30 cellular contexts compared by ENCODE assay signal in the genomic region with DNA sequence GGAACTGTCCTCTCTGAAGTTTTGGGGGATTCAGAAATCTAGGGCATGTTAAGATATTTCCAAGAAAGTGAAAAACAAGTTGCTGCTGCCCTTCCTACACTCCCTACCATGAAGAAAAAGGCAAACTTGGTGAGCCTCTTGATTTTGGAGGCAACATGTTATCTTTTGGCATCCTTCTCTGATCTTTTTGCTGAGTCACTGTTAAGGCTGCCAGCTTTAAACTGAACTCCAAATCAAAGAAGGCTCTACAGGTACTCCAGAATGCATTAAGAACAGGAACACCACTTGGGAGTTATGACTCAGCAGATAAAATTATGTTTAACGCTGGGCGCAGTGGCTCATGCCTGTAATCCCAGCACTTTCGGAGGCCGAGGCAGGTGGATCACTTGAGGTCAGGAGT. TPM values are rescaled to one million over a fixed set of nuclear protein-coding genes. Genes with fewer than 3 reads are reported as not detected.
"Had no signal": no experiment of that assay in that cellular context is flagged by ENCODE, and none has a peak within 500 bp of the region (broad histone marks: within the 10 kb centered on the region; RNA-seq: fewer than 3 reads in every experiment).

No MANE protein-coding gene starts in this region.

- ATAC-seq: esophagus mucosa; gastrocnemius medialis; left ventricle myocardium superior; natural killer cell; psoas muscle; right cardiac atrium; stimulated activated memory B cell treated with anti-CD40 and anti-IgM and Interleukin-4, amounts not matched to agents 10 μg/mL and 1 μg/mL and 100 μg/mL, for 72 hours; upper lobe of right lung had no signal

- H3K4me3 ChIP-seq: colonic mucosa, lung, ovary, psoas muscle, skin epidermis, spleen, suprapubic skin, transverse colon, upper lobe of right lung, uterus had no signal

- H3K4me1 Mint-ChIP-seq: endodermal cell; memory B cell; natural killer cell; stimulated activated memory B cell treated with anti-CD40 and anti-IgM and Interleukin-4, amounts not matched to agents 10 μg/mL and 1 μg/mL and 100 μg/mL, for 72 hours had no signal

- DNase-seq: colonic mucosa; effector CD8-positive, alpha-beta T cell; endodermal cell; foreskin fibroblast; gastrocnemius medialis; head of caudate nucleus; left ventricle myocardium superior; natural killer cell; occipital lobe; ovary; posterior cingulate gyrus; psoas muscle; right cardiac atrium; spleen; stimulated activated CD4-positive, alpha-beta T cell treated with anti-CD3 and anti-CD28 coated beads, Interleukin-4, amount 100 ng/mL, for 4 hours; transverse colon; upper lobe of right lung; uterus had no signal

- H3K27ac ChIP-seq: colonic mucosa, epithelial cell of prostate, gastrocnemius medialis, ovary, psoas muscle, skin epidermis, spleen, suprapubic skin, transverse colon, upper lobe of right lung, uterus had no signal

- H3K27me3 Mint-ChIP-seq: dendritic cell treated with granulocyte-macrophage colony-stimulating factor and Interleukin-4, amounts not matched to agents 40 ng/mL and 50 ng/mL, for 4 days; memory B cell; stimulated activated memory B cell treated with anti-CD40 and anti-IgM and Interleukin-4, amounts not matched to agents 10 μg/mL and 1 μg/mL and 100 μg/mL, for 72 hours; stimulated activated naive CD8-positive, alpha-beta T cell treated with anti-CD3 and anti-CD28 coated beads, Interleukin-15, Interleukin-2, amounts not matched to agents 100 ng/mL and 50 ng/mL, for 24 hours had no signal

- H3K36me3 ChIP-seq: colonic mucosa, ovary, transverse colon, upper lobe of right lung, uterus had no signal

- H3K27me3 ChIP-seq: colonic mucosa, gastrocnemius medialis, ovary, spleen, suprapubic skin, transverse colon, upper lobe of right lung, uterus had no signal

- FAIRE-seq: keratinocyte had no signal

- H3K4me1 ChIP-seq: colonic mucosa, gastrocnemius medialis, psoas muscle, spleen, suprapubic skin, transverse colon, upper lobe of right lung, uterus had no signal

- H3K4me3 Mint-ChIP-seq: dendritic cell treated with granulocyte-macrophage colony-stimulating factor and Interleukin-4, amounts not matched to agents 40 ng/mL and 50 ng/mL, for 4 days; endodermal cell; memory B cell; natural killer cell; stimulated activated memory B cell treated with anti-CD40 and anti-IgM and Interleukin-4, amounts not matched to agents 10 μg/mL and 1 μg/mL and 100 μg/mL, for 72 hours; stimulated activated naive CD8-positive, alpha-beta T cell treated with anti-CD3 and anti-CD28 coated beads, Interleukin-15, Interleukin-2, amounts not matched to agents 100 ng/mL and 50 ng/mL, for 24 hours had no signal

- H3K27ac Mint-ChIP-seq: dendritic cell treated with granulocyte-macrophage colony-stimulating factor and Interleukin-4, amounts not matched to agents 40 ng/mL and 50 ng/mL, for 4 days; endodermal cell; memory B cell; natural killer cell; stimulated activated memory B cell treated with anti-CD40 and anti-IgM and Interleukin-4, amounts not matched to agents 10 μg/mL and 1 μg/mL and 100 μg/mL, for 72 hours; stimulated activated naive CD8-positive, alpha-beta T cell treated with anti-CD3 and anti-CD28 coated beads, Interleukin-15, Interleukin-2, amounts not matched to agents 100 ng/mL and 50 ng/mL, for 24 hours had no signal

RNA-seq across cellular contexts. Expression of a gene that starts 24.0 kb away (rescaled TPM):
- total RNA-seq: mononuclear cell, natural killer cell had no signal

RNA-seq across cellular contexts. Expression of a gene that starts 34.7 kb away (rescaled TPM):
- total RNA-seq: left ventricle myocardium superior, occipital lobe had no signal
- polyA plus RNA-seq: keratinocyte, neural cell had no signal

RNA-seq across cellular contexts. Expression of a gene that starts 46.1 kb away (rescaled TPM):
- total RNA-seq: mononuclear cell, natural killer cell had no signal

RNA-seq across cellular contexts. Expression of a gene that starts 55.5 kb away (rescaled TPM):
- total RNA-seq: mononuclear cell, natural killer cell had no signal
